21 cellular contexts compared by ENCODE assay signal in the genomic region with DNA sequence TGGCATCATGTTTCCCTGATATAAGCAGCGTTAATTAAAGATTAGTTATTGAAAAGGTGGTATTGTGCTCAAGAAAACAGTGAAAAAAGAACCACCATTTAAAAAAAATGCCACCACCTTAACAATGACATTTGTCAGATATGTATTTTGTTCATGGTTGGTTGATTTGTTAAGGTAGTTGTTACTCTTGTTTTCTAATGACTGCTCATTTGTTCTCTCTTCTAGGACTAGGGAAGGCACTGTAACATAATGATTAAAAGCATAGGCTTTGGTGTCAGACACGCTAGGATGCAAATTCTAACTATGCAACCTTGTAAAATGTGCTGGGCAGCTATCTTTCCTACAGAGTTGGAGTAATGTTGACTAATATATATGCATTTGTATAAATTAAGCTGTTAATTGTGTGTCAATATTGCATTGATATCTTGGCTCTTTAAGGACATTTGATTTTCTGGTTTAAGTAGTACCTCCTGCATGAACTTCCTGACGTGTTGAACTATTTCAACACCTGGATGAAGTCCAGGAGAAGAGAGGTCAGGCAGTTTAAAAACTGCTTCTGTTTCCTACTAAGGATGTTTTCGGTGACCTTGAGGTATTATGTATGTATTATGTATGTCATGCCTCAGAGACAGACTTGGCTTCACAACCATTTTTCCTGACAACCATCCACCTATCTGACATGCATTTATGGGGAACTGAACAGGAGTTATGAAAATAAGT.
DNase-seq lines count a peak whose midpoint lies in the region; ATAC-seq and TF ChIP-seq lines count a peak whose summit lies in the region.
"Had no signal": no experiment of that assay in that cellular context is flagged by ENCODE, and none has a peak within 500 bp of the region (broad histone marks: within the 10 kb centered on the region; RNA-seq: fewer than 3 reads in every experiment).

No MANE protein-coding gene starts in this region.

- peaks cover 57% of the 10 kb centered on the region for H3K4me1 Mint-ChIP-seq in nephron
- H3K4me1 Mint-ChIP-seq in neural progenitor cell = peaks cover 28% of the 10 kb centered on the region
- peaks cover 21% of the 10 kb centered on the region for H3K4me1 Mint-ChIP-seq in WTC11

- no peak for TF ChIP-seq POLR2A in upper lobe of left lung (IDR thresholded peaks at IDR 0.05)

- TF ChIP-seq EP300 in upper lobe of left lung (IDR thresholded peaks at IDR 0.05) = no peak

- H2AFZ ChIP-seq in neural progenitor cell (replicated peaks) = no peak overlapping the region

- H3K27me3 Mint-ChIP-seq in nephron (ENCODE audit: low read depth) (no peaks in the 10 kb centered on the region), neural progenitor cell (ENCODE audit: insufficient read depth, low read depth) (peaks cover 2% of the 10 kb centered on the region), WTC11 (ENCODE audit: low read depth) (no peaks in the 10 kb centered on the region)

- DNase-seq in NCI-H526 (lab: John Stamatoyannopoulos, UW) (peak; percentile 17 to 18), NCI-H526 treated with DMSO at 0.1 percent for 48 hours (lab: John Stamatoyannopoulos, UW) (no peak), dermis blood vessel endothelial cell (peak; percentile 1), CD1c-positive myeloid dendritic cell (ENCODE audit: extremely low spot score) (no peak), neural progenitor cell (ENCODE audit: low spot score) (no peak), WTC11 (ENCODE audit: low spot score) (no peak), upper lobe of left lung (no peak)
- DNase-seq: activated CD4-positive, alpha-beta T cell treated with anti-CD3 and anti-CD28 coated beads, Interleukin-2, amount 50 U/mL, for 1 hour; activated naive CD4-positive, alpha-beta T cell treated with Interleukin-2 at 50 U/mL for 16 hours; activated T-cell treated with anti-CD3 and anti-CD28 coated beads for 4 hours; brain microvascular endothelial cell; CD8-positive, alpha-beta T cell; H9; KG1; NCI-H2107; NCI-H748 treated with DMSO at 0.1 percent for 48 hours; nucleus accumbens; stimulated activated CD4-positive, alpha-beta T cell treated with anti-CD3 and anti-CD28 coated beads, Interleukin-4, amount 100 ng/mL, for 24 hours; substantia nigra had no signal

- H3K27me3 ChIP-seq in neural progenitor cell (no peaks in the 10 kb centered on the region), upper lobe of left lung (no peaks in the 10 kb centered on the region)
- H3K27me3 ChIP-seq: brain microvascular endothelial cell had no signal

- H3K4me3 Mint-ChIP-seq in nephron (no peak overlapping the region), neural progenitor cell (no peak overlapping the region), WTC11 (no peak overlapping the region)
- H3K4me3 Mint-ChIP-seq: CD8-positive, alpha-beta T cell; H9 had no signal

- H3K27ac Mint-ChIP-seq in nephron (peak overlapping the region in 2 of 3 experiments; percentile 69 to 73), neural progenitor cell (no peak overlapping the region), WTC11 (no peak overlapping the region)
- H3K27ac Mint-ChIP-seq: CD8-positive, alpha-beta T cell had no signal

- no peaks in the 10 kb centered on the region for H3K79me2 ChIP-seq in neural progenitor cell (ENCODE audit: low read depth)

- H3K9me3 Mint-ChIP-seq in nephron (no peaks in the 10 kb centered on the region), neural progenitor cell (peaks cover 2% of the 10 kb centered on the region), WTC11 (no peaks in the 10 kb centered on the region; the same call in 1 of the 2 replicates)
- H3K9me3 Mint-ChIP-seq: H9 had no signal

- no peaks in the 10 kb centered on the region for H3F3A ChIP-seq in neural progenitor cell (ENCODE audit: low read depth)

- no peak overlapping the region for H3K4me2 ChIP-seq in neural progenitor cell

- POLR2A ChIA-PET in WTC11 (lab: Charles Lee) = no interaction called here

- CTCF ChIA-PET in WTC11 (lab: Charles Lee) = no interaction called here

- no peaks in the 10 kb centered on the region for H3K36me3 Mint-ChIP-seq in nephron (ENCODE audit: low read depth)
- no peaks in the 10 kb centered on the region for H3K36me3 Mint-ChIP-seq in neural progenitor cell
- no peaks in the 10 kb centered on the region for H3K36me3 Mint-ChIP-seq in WTC11
- H3K36me3 Mint-ChIP-seq: CD8-positive, alpha-beta T cell had no signal

- ATAC-seq in WTC11 = no peak
- ATAC-seq in upper lobe of left lung (ENCODE audit: low FRiP score in 2 of 2) = no peak
- ATAC-seq: CD8-positive, alpha-beta T cell; left lobe of liver had no signal

- TF ChIP-seq CTCF in nephron (IDR thresholded peaks at IDR 0.05; ENCODE audit: unreplicated experiment in 3 of 3) (no peak), neural progenitor cell (IDR thresholded peaks at IDR 0.05) (no peak), WTC11 (IDR thresholded peaks at IDR 0.05) (no peak), upper lobe of left lung (IDR thresholded peaks at IDR 0.05) (no peak)

- no peak overlapping the region for H3K4me3 ChIP-seq in neural progenitor cell
- no peak overlapping the region for H3K4me3 ChIP-seq in upper lobe of left lung

- H3K9me3 ChIP-seq in neural progenitor cell (ENCODE audit: low read depth) = no peaks in the 10 kb centered on the region
- no peaks in the 10 kb centered on the region for H3K9me3 ChIP-seq in upper lobe of left lung

- H4K20me1 ChIP-seq in neural progenitor cell (ENCODE audit: low read depth) = no peaks in the 10 kb centered on the region

- H3K9ac ChIP-seq in neural progenitor cell = no peak overlapping the region

- H3K36me3 ChIP-seq in neural progenitor cell = no peaks in the 10 kb centered on the region
- H3K36me3 ChIP-seq in upper lobe of left lung = no peaks in the 10 kb centered on the region
- H3K36me3 ChIP-seq: brain microvascular endothelial cell had no signal

- WGBS in upper lobe of left lung, 2 donors = 57 to 70% methylated on average over 4 of the region's 4 CpGs

- H3K4me1 ChIP-seq in neural progenitor cell (peaks cover 12% of the 10 kb centered on the region), upper lobe of left lung (peaks cover 0 to 17% (median 5%) of the 10 kb centered on the region in 4 donors)

- no peak overlapping the region for H3K27ac ChIP-seq in neural progenitor cell
- no peak overlapping the region for H3K27ac ChIP-seq in upper lobe of left lung

TF ChIP-seq in WTC11, 78 proteins besides CTCF, POLR2A, EP300 and RAD21:
- TF ChIP-seq ZNF121 (CRISPR knock-in tag; IDR thresholded peaks at IDR 0.05) (no peak), GRHL2 (CRISPR knock-in tag; IDR thresholded peaks at IDR 0.05; ENCODE audit: insufficient replicate concordance, severe bottlenecking) (no peak), NFE2L1 (CRISPR knock-in tag; IDR thresholded peaks at IDR 0.05) (no peak)

Comparison
In these comparisons a context has a peak if more than half of its experiments do, and no peak if none do; other contexts are left out.
1. DNase-seq: peak in NCI-H526 (2 of 2) and dermis blood vessel endothelial cell (single experiment); none in NCI-H526 treated with DMSO at 0.1 percent for 48 hours (single experiment), CD1c-positive myeloid dendritic cell (single experiment), neural progenitor cell (single experiment), WTC11 (single experiment) and upper lobe of left lung (0 of 2).
2. H3K27ac Mint-ChIP-seq: peak in nephron (2 of 3); none in neural progenitor cell (single experiment) and WTC11 (single experiment).